ENCODE assay signal across 8 cellular contexts in the genomic region with DNA sequence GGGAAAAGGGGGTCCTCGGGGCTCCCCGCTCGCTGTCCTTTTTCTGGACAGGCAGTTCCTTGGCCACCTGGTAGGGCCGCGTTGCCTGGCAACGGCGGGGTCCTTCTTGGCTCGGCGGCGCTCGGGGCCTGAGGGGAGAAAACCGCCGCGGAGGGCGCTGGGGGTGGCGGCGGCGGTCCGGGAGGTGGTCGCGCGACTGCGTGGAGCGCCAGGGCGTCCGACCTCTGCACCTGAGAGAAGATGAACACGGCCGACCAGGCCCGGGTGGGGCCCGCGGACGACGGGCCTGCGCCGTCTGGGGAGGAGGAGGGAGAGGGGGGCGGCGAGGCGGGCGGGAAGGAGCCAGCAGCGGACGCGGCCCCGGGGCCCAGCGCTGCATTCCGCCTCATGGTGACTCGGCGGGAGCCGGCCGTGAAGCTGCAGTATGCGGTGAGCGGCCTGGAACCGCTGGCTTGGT. TPM values are rescaled to one million over a fixed set of nuclear protein-coding genes. Genes with fewer than 3 reads are reported as not detected.
DNase-seq lines count a peak whose midpoint lies in the region; ATAC-seq lines count a peak whose summit lies in the region.

Gene GTF3C4 (plus strand): TSS at position 106 of the 457 bp plus-strand sequence. CDS start 135 bp downstream, at position 241.

- intact Hi-C loops in left colon (cut with DNase I, micrococcal nuclease) = no loop called here

- ATAC-seq in HG02885 (IDR thresholded peaks at IDR 0.05; ENCODE audit: poor library complexity, unreplicated experiment) (peak; percentile 72), left colon (peak; percentile 81)

- DNase-seq in DMS153 (lab: John Stamatoyannopoulos, UW) (peak; percentile 60), DMS153 treated with DMSO at 0.1 percent for 48 hours (lab: John Stamatoyannopoulos, UW; ENCODE audit: unreplicated experiment) (no peak), NCI-H2171 treated with DMSO at 0.1 percent for 48 hours (lab: John Stamatoyannopoulos, UW) (peak; percentile 88), cerebellum (ENCODE audit: low spot score) (peak; percentile 87), left colon (peak; percentile 75 to 91)
- DNase-seq in activated CD4-positive, CD25-positive, alpha-beta regulatory T cell (lab: John Stamatoyannopoulos, UW) = peak; percentile 72 to 77 (median 74)
- DNase-seq in stimulated activated CD4-positive, alpha-beta T cell treated with anti-CD3 and anti-CD28 coated beads, Interleukin-1b, Interleukin-23, amount 100 ng/mL, for 48 hours = peak; percentile 84

RNA-seq across cellular contexts. Expression of gene GTF3C4, which starts in this region (rescaled TPM):
- total RNA-seq in cerebellum (25.4 TPM), left colon (10 to 100 TPM; 10.6 to 10.8 TPM)
